In genomic region chr17:28903546-28903841, GRCh38 we compare ENCODE assay signal across 8 cellular contexts. TPM values are rescaled to one million over a fixed set of nuclear protein-coding genes. Genes with fewer than 3 reads are reported as not detected.
DNase-seq lines count a peak whose midpoint lies in the region; ATAC-seq, FAIRE-seq and TF ChIP-seq lines count a peak whose summit lies in the region.
"Not testable (repeated sequence)": the region's sequence is repeated elsewhere in the genome, so short reads cannot be mapped to it uniquely, and the experiment has no call there.

No MANE protein-coding gene starts in this region.

- POLR2A ChIA-PET in K562 (lab: Yijun Ruan, JAX), result interaction anchor here (0.8 to 2.4 kb wide), 2 partner anchors 12 to 177 kb away, joined by 3 to 9 read pairs; partner anchors contain the start of gene TLCD1

- CTCF ChIA-PET in K562 (lab: Yijun Ruan, JAX; ENCODE audit: low intra/inter-chr PET ratio), result interaction anchor here (2.4 kb wide), 1 partner anchor 177 kb away, joined by 14 read pairs; the partner anchor contains the start of gene TLCD1

- H3K4me1 ChIP-seq in BLaER1 (peaks cover 34% of the 10 kb centered on the region), K562 (replicated peaks in 1 of 2; ENCODE audit: control insufficient read depth in 2 of 2, insufficient read depth in 2 of 2, low read length in 2 of 2) (peaks cover 69 to 72% of the 10 kb centered on the region in 2 experiments)
- not testable (repeated sequence) for H3K4me1 ChIP-seq in cardiac muscle cell (ENCODE audit: low read depth)

- H3K4me3 Mint-ChIP-seq in HFFc6, result peak overlapping the region; percentile 60
- peak overlapping the region; percentile 39 for H3K4me3 Mint-ChIP-seq in activated T-cell treated with anti-CD3 and anti-CD28 coated beads, Interleukin-2, amount 50 U/mL, for 24 hours
- peak overlapping the region; percentile 82 to 89 (median 86) for H3K4me3 Mint-ChIP-seq in nephron
- H3K4me3 Mint-ChIP-seq in stimulated activated naive CD8-positive, alpha-beta T cell treated with anti-CD3 and anti-CD28 coated beads, Interleukin-15, Interleukin-2, amounts not matched to agents 100 ng/mL and 50 ng/mL, for 24 hours, result peak overlapping the region; percentile 61

- H3K4me3 ChIP-seq in BLaER1, K562, cardiac muscle cell: not testable (repeated sequence)
- H3K4me3 ChIP-seq in SK-N-MC, result peak overlapping the region; percentile 96

- not testable (repeated sequence) for BruUV-seq in K562 (replicated peaks; lab: Mats Ljungman, UMichigan)

- not testable (repeated sequence) for TF ChIP-seq CTCF in HFFc6 (IDR thresholded peaks at IDR 0.05); K562 (IDR thresholded peaks at IDR 0.05 in 2 of 3, conservative IDR thresholded peaks at IDR 0.05 in 1 of 3; ENCODE audit: insufficient read depth in 2 of 3, low read depth in 1 of 3, low read length in 3 of 3); cardiac muscle cell (IDR thresholded peaks at IDR 0.05; ENCODE audit: low read depth, low read length); nephron (IDR thresholded peaks at IDR 0.05; ENCODE audit: unreplicated experiment in 3 of 3)

- H3K9me3 ChIP-seq in BLaER1; SK-N-MC (ENCODE audit: low read depth, low read length); K562 (replicated peaks; ENCODE audit: control insufficient read depth, insufficient read depth, low read depth, low read length); cardiac muscle cell (ENCODE audit: low read depth): not testable (repeated sequence)

- intact Hi-C loops in K562 (cut with micrococcal nuclease), result loop anchor here (2.0 to 10.0 kb wide), 6 partner anchors 41 to 309 kb away; partner anchors contain the start of genes PHF12, SPAG5 and TLCD1

- H3K9ac ChIP-seq in BLaER1; SK-N-MC (ENCODE audit: insufficient read length): not testable (repeated sequence)
- 0 out of 4 replicates have a peak overlapping the region, but pooled peaks of 1 of the 2 experiments have one; percentile 28 for H3K9ac ChIP-seq in K562 (ENCODE audit: insufficient read depth in 1 of 2, low read depth in 2 of 2, low read length in 2 of 2)

- H2AFZ ChIP-seq in K562 (ENCODE audit: low read depth, low read length), result peak overlapping the region; percentile 89

- H3K27me3 Mint-ChIP-seq in HFFc6 (ENCODE audit: insufficient read depth); activated T-cell treated with anti-CD3 and anti-CD28 coated beads, Interleukin-2, amount 50 U/mL, for 24 hours; nephron (ENCODE audit: low read depth); stimulated activated naive CD8-positive, alpha-beta T cell treated with anti-CD3 and anti-CD28 coated beads, Interleukin-15, Interleukin-2, amounts not matched to agents 100 ng/mL and 50 ng/mL, for 24 hours: not testable (repeated sequence)

- TF ChIP-seq POLR2A in K562 (conservative IDR thresholded peaks at IDR 0.05), result not testable (repeated sequence)

- not testable (repeated sequence) for DNase-seq in HFFc6; SK-N-MC (ENCODE audit: low read depth, low spot score); activated T-cell treated with anti-CD3 and anti-CD28 coated beads, Interleukin-2, amount 50 U/mL, for 24 hours; K562 (ENCODE audit: extremely low read depth in 1 of 4, low spot score in 3 of 4); cardiac muscle cell (ENCODE audit: low read depth in 1 of 2, low spot score in 1 of 2)

- peak overlapping the region; percentile 89 for H3K4me2 ChIP-seq in BLaER1
- H3K4me2 ChIP-seq in K562 (ENCODE audit: insufficient read depth, low read length), result peak overlapping the region; percentile 92

- not testable (repeated sequence) for H3K9me3 Mint-ChIP-seq in HFFc6; activated T-cell treated with anti-CD3 and anti-CD28 coated beads, Interleukin-2, amount 50 U/mL, for 24 hours; nephron; stimulated activated naive CD8-positive, alpha-beta T cell treated with anti-CD3 and anti-CD28 coated beads, Interleukin-15, Interleukin-2, amounts not matched to agents 100 ng/mL and 50 ng/mL, for 24 hours

- not testable (repeated sequence) for H3K36me3 Mint-ChIP-seq in HFFc6 (ENCODE audit: low read depth)
- H3K36me3 Mint-ChIP-seq in activated T-cell treated with anti-CD3 and anti-CD28 coated beads, Interleukin-2, amount 50 U/mL, for 24 hours (ENCODE audit: low read depth), result peaks cover 69% of the 10 kb centered on the region
- H3K36me3 Mint-ChIP-seq in nephron (ENCODE audit: low read depth), result peaks cover 35% of the 10 kb centered on the region
- peaks cover 44% of the 10 kb centered on the region for H3K36me3 Mint-ChIP-seq in stimulated activated naive CD8-positive, alpha-beta T cell treated with anti-CD3 and anti-CD28 coated beads, Interleukin-15, Interleukin-2, amounts not matched to agents 100 ng/mL and 50 ng/mL, for 24 hours (ENCODE audit: low read depth)

- WGBS in K562 (ENCODE audit: insufficient coverage, low coverage, missing lambda C conversion rate), result 63% methylated on average over 5 of the region's 5 CpGs

- not testable (repeated sequence) for H3K27ac ChIP-seq in BLaER1, SK-N-MC
- H3K27ac ChIP-seq in K562 (ENCODE audit: extremely low read depth, low read depth, low read length) (peak overlapping the region; percentile 24; the same call in 2 of the 3 replicates), cardiac muscle cell (peak overlapping the region; percentile 50)

- peaks cover 36% of the 10 kb centered on the region for H3K79me2 ChIP-seq in K562 (ENCODE audit: control insufficient read depth, insufficient read depth, low read length)

- ATAC-seq in K562, result not testable (repeated sequence)

- H3K4me1 Mint-ChIP-seq in HFFc6 (ENCODE audit: low read depth) (peaks cover 20% of the 10 kb centered on the region), nephron (peaks cover 26% of the 10 kb centered on the region)
- H3K4me1 Mint-ChIP-seq in activated T-cell treated with anti-CD3 and anti-CD28 coated beads, Interleukin-2, amount 50 U/mL, for 24 hours (ENCODE audit: low read depth), result peaks cover 37% of the 10 kb centered on the region
- H3K4me1 Mint-ChIP-seq in stimulated activated naive CD8-positive, alpha-beta T cell treated with anti-CD3 and anti-CD28 coated beads, Interleukin-15, Interleukin-2, amounts not matched to agents 100 ng/mL and 50 ng/mL, for 24 hours (ENCODE audit: low read depth), result peaks cover 24% of the 10 kb centered on the region

- FAIRE-seq in K562 (lab: Jason Lieb, UNC), result not testable (repeated sequence)

- H3K27ac Mint-ChIP-seq in HFFc6, result not testable (repeated sequence)
- H3K27ac Mint-ChIP-seq in activated T-cell treated with anti-CD3 and anti-CD28 coated beads, Interleukin-2, amount 50 U/mL, for 24 hours, result peak overlapping the region; percentile 22
- peak overlapping the region in 2 of 3 experiments; percentile 70 to 83 for H3K27ac Mint-ChIP-seq in nephron
- H3K27ac Mint-ChIP-seq in stimulated activated naive CD8-positive, alpha-beta T cell treated with anti-CD3 and anti-CD28 coated beads, Interleukin-15, Interleukin-2, amounts not matched to agents 100 ng/mL and 50 ng/mL, for 24 hours, result peak overlapping the region; percentile 63

- in situ Hi-C loops in K562 (cut with MboI), result not testable (repeated sequence)

- not testable (repeated sequence) for TF ChIP-seq EP300 in K562 (IDR thresholded peaks at IDR 0.05; ENCODE audit: low read length)

- peaks cover 56% of the 10 kb centered on the region for H3K36me3 ChIP-seq in BLaER1
- peaks cover 37% of the 10 kb centered on the region for H3K36me3 ChIP-seq in SK-N-MC (ENCODE audit: insufficient read depth, low read length)
- H3K36me3 ChIP-seq in K562 (ENCODE audit: control insufficient read depth, insufficient read depth, low read length), result peaks cover 62% of the 10 kb centered on the region
- H3K36me3 ChIP-seq in cardiac muscle cell, result peaks cover 18% of the 10 kb centered on the region

- H3K27me3 ChIP-seq in BLaER1; K562 (ENCODE audit: control insufficient read depth in 2 of 2, insufficient read depth in 2 of 2, low read length in 2 of 2); cardiac muscle cell: not testable (repeated sequence)

- H3K9me1 ChIP-seq in K562 (ENCODE audit: control insufficient read depth, insufficient read depth, low read length), result not testable (repeated sequence)

- peaks cover 24% of the 10 kb centered on the region for H4K20me1 ChIP-seq in BLaER1
- not testable (repeated sequence) for H4K20me1 ChIP-seq in K562 (replicated peaks; ENCODE audit: control insufficient read depth, insufficient read depth, low read length)

- not testable (repeated sequence) for TF ChIP-seq RAD21 in K562 (CRISPR knock-in tag; conservative IDR thresholded peaks at IDR 0.05 in 1 of 2, IDR thresholded peaks at IDR 0.05 in 1 of 2)

RNA-seq across cellular contexts. Expression of gene DHRS13, which starts 0.6 kb away (rescaled TPM):
- total RNA-seq in HFFc6 (2021; fragmentation: NEBNext Ultra II Directional; extraction: Animal tissue kit (Norgen Biotek cat#: 25700)), result 1 to 10 TPM; 1.5 to 3.0 (median 2.2) TPM
- total RNA-seq in K562 (2011; cell fraction: chromatin; rRNA removed; ENCODE audit: low replicate concordance), result 64.4 and 82.9 TPM in 2 replicates
- 76.9 and 79.7 TPM in 2 replicates for total RNA-seq in K562 (2011; cell fraction: nucleolus; rRNA removed)
- total RNA-seq in K562 (2011; cell fraction: nucleoplasm; rRNA removed), result 79.7 and 82.1 TPM in 2 replicates
- 52.3 and 56.7 TPM in 2 replicates for total RNA-seq in K562 (2014; rRNA removed)
- 21.5 and 25.2 TPM in 2 replicates for total RNA-seq in K562 (2014; rRNA removed; fragmentation: Illumina TruSeq; extraction: Trizol)
- 31.2 and 33.5 TPM in 2 replicates for total RNA-seq in K562 (2015; rRNA removed; fragmentation: Illumina TruSeq; extraction: Trizol)
- 39.5 and 42.4 TPM in 2 replicates for total RNA-seq in K562 (2021)
- 26.9 and 36.3 TPM in 2 replicates for polyA plus RNA-seq in K562 (2011; rRNA removed)
- 40.5 and 70.4 TPM in 2 replicates for polyA plus RNA-seq in K562 (2011; cell fraction: cytosol; rRNA removed)
- 24.6 and 32.8 TPM in 2 replicates for polyA plus RNA-seq in K562 (2011; cell fraction: nucleus; rRNA removed)
- polyA plus RNA-seq in K562 (2012), result 19.4 and 24.0 TPM in 2 replicates
- polyA plus RNA-seq in K562 (2014; fragmentation: Illumina TruSeq; extraction: Trizol), result 30.2 and 32.3 TPM in 2 replicates
- under 1 TPM in 1 of 2 experiments, not detected in 1; 0.32 TPM for polyA plus RNA-seq in K562 (2014; fragmentation: Nextera tagmentation; extraction: Ambion mirVana)
- polyA plus RNA-seq in K562 (2014; rRNA removed), result 44.9 and 53.3 TPM in 2 replicates
- polyA minus RNA-seq in K562 (2011; rRNA and poly(A)+ RNA removed), result 25.0 and 26.0 TPM in 2 replicates
- 14.7 and 20.7 TPM in 2 replicates for polyA minus RNA-seq in K562 (2011; cell fraction: cytosol; rRNA and poly(A)+ RNA removed)
- polyA minus RNA-seq in K562 (2011; cell fraction: nucleus; rRNA and poly(A)+ RNA removed), result 16.6 and 16.9 TPM in 2 replicates
- 40.9 and 44.6 TPM in 2 replicates for total RNA-seq in cardiac muscle cell
- 28.1 and 35.4 TPM in 2 replicates for polyA plus RNA-seq in cardiac muscle cell

RNA-seq across cellular contexts. Expression of gene FLOT2, which starts 6.0 kb away (rescaled TPM):
- total RNA-seq in HFFc6 (2021; fragmentation: NEBNext Ultra II Directional; extraction: Animal tissue kit (Norgen Biotek cat#: 25700)), result 10 to 100 TPM; 46.7 to 85.7 (median 77.9) TPM
- 71.3 and 104 TPM in 2 replicates for total RNA-seq in K562 (2011; cell fraction: chromatin; rRNA removed; ENCODE audit: low replicate concordance)
- total RNA-seq in K562 (2011; cell fraction: nucleolus; rRNA removed), result 66.8 and 70.7 TPM in 2 replicates
- total RNA-seq in K562 (2011; cell fraction: nucleoplasm; rRNA removed), result 69.2 and 74.4 TPM in 2 replicates
- total RNA-seq in K562 (2014; rRNA removed) (41.7 and 47.7 TPM in 2 replicates), K562 (2014; rRNA removed; fragmentation: Illumina TruSeq; extraction: Trizol) (22.8 and 28.5 TPM in 2 replicates), K562 (2015; rRNA removed; fragmentation: Illumina TruSeq; extraction: Trizol) (38.1 and 40.6 TPM in 2 replicates), K562 (2021) (138 and 143 TPM in 2 replicates), cardiac muscle cell (102 and 110 TPM in 2 replicates)
- polyA plus RNA-seq in K562 (2011; rRNA removed) (90.8 and 99.7 TPM in 2 replicates), K562 (2014; fragmentation: Illumina TruSeq; extraction: Trizol) (87.8 and 95.5 TPM in 2 replicates), K562 (2014; fragmentation: Nextera tagmentation; extraction: Ambion mirVana) (10 to 100 TPM; 17.5 to 30.1 TPM), K562 (2014; rRNA removed) (72.2 and 72.7 TPM in 2 replicates), cardiac muscle cell (145 and 158 TPM in 2 replicates)
- polyA plus RNA-seq in K562 (2011; cell fraction: cytosol; rRNA removed), result 118 and 151 TPM in 2 replicates
- polyA plus RNA-seq in K562 (2011; cell fraction: nucleus; rRNA removed), result 86.5 and 110 TPM in 2 replicates
- 106 and 168 TPM in 2 replicates for polyA plus RNA-seq in K562 (2012)
- polyA minus RNA-seq in K562 (2011; rRNA and poly(A)+ RNA removed), result 114 and 143 TPM in 2 replicates
- 86.6 and 88.6 TPM in 2 replicates for polyA minus RNA-seq in K562 (2011; cell fraction: cytosol; rRNA and poly(A)+ RNA removed)
- 16.2 and 18.3 TPM in 2 replicates for polyA minus RNA-seq in K562 (2011; cell fraction: nucleus; rRNA and poly(A)+ RNA removed)

RNA-seq across cellular contexts. Expression of gene PHF12, which starts 47.8 kb away (rescaled TPM):
- total RNA-seq in HFFc6 (2021; fragmentation: NEBNext Ultra II Directional; extraction: Animal tissue kit (Norgen Biotek cat#: 25700)), result 10 to 100 TPM; 26.4 to 33.6 (median 29.8) TPM
- total RNA-seq in K562 (2011; cell fraction: chromatin; rRNA removed; ENCODE audit: low replicate concordance), result 126 and 135 TPM in 2 replicates
- total RNA-seq in K562 (2011; cell fraction: nucleolus; rRNA removed), result 70.4 and 78.8 TPM in 2 replicates
- total RNA-seq in K562 (2011; cell fraction: nucleoplasm; rRNA removed), result 90.9 and 130 TPM in 2 replicates
- total RNA-seq in K562 (2014; rRNA removed) (17.7 and 18.7 TPM in 2 replicates), K562 (2014; rRNA removed; fragmentation: Illumina TruSeq; extraction: Trizol) (8.2 and 8.3 TPM in 2 replicates), K562 (2015; rRNA removed; fragmentation: Illumina TruSeq; extraction: Trizol) (10.4 and 12.0 TPM in 2 replicates), K562 (2021) (24.0 and 31.3 TPM in 2 replicates), cardiac muscle cell (45.6 and 46.1 TPM in 2 replicates)
- polyA plus RNA-seq in K562 (2011; rRNA removed) (13.5 and 27.0 TPM in 2 replicates), K562 (2014; fragmentation: Illumina TruSeq; extraction: Trizol) (19.9 and 21.4 TPM in 2 replicates), K562 (2014; fragmentation: Nextera tagmentation; extraction: Ambion mirVana) (1 to 10 TPM in 1 of 2 experiments, under 1 TPM in 1; 0.82 to 1.1 TPM), K562 (2014; rRNA removed) (21.5 and 21.8 TPM in 2 replicates), cardiac muscle cell (11.6 and 17.9 TPM in 2 replicates)
- 17.1 and 19.2 TPM in 2 replicates for polyA plus RNA-seq in K562 (2011; cell fraction: cytosol; rRNA removed)
- polyA plus RNA-seq in K562 (2011; cell fraction: nucleus; rRNA removed), result 115 and 157 TPM in 2 replicates
- 27.6 and 28.9 TPM in 2 replicates for polyA plus RNA-seq in K562 (2012)
- polyA minus RNA-seq in K562 (2011; rRNA and poly(A)+ RNA removed), result 18.1 and 18.7 TPM in 2 replicates
- 12.2 and 15.7 TPM in 2 replicates for polyA minus RNA-seq in K562 (2011; cell fraction: cytosol; rRNA and poly(A)+ RNA removed)
- polyA minus RNA-seq in K562 (2011; cell fraction: nucleus; rRNA and poly(A)+ RNA removed), result 23.6 and 27.0 TPM in 2 replicates

RNA-seq across cellular contexts. Expression of gene ERAL1, which starts 48.7 kb away (rescaled TPM):
- total RNA-seq in HFFc6 (2021; fragmentation: NEBNext Ultra II Directional; extraction: Animal tissue kit (Norgen Biotek cat#: 25700)), result 10 to 100 TPM; 43.3 to 55.1 (median 46.1) TPM
- 47.5 and 136 TPM in 2 replicates for total RNA-seq in K562 (2011; cell fraction: chromatin; rRNA removed; ENCODE audit: low replicate concordance)
- 90.7 and 91.3 TPM in 2 replicates for total RNA-seq in K562 (2011; cell fraction: nucleolus; rRNA removed)
- total RNA-seq in K562 (2011; cell fraction: nucleoplasm; rRNA removed), result 66.9 and 68.4 TPM in 2 replicates
- 65.2 and 82.2 TPM in 2 replicates for total RNA-seq in K562 (2014; rRNA removed)
- 35.9 and 37.5 TPM in 2 replicates for total RNA-seq in K562 (2014; rRNA removed; fragmentation: Illumina TruSeq; extraction: Trizol)
- 42.2 and 44.8 TPM in 2 replicates for total RNA-seq in K562 (2015; rRNA removed; fragmentation: Illumina TruSeq; extraction: Trizol)
- total RNA-seq in K562 (2021), result 97.5 and 98.3 TPM in 2 replicates
- polyA plus RNA-seq in K562 (2011; rRNA removed), result 123 and 132 TPM in 2 replicates
- 145 and 255 TPM in 2 replicates for polyA plus RNA-seq in K562 (2011; cell fraction: cytosol; rRNA removed)
- polyA plus RNA-seq in K562 (2011; cell fraction: nucleus; rRNA removed), result 106 and 137 TPM in 2 replicates
- polyA plus RNA-seq in K562 (2012), result 90.4 and 103 TPM in 2 replicates
- polyA plus RNA-seq in K562 (2014; fragmentation: Illumina TruSeq; extraction: Trizol), result 143 and 149 TPM in 2 replicates
- 100 to 1,000 TPM; 306 to 351 TPM for polyA plus RNA-seq in K562 (2014; fragmentation: Nextera tagmentation; extraction: Ambion mirVana)
- polyA plus RNA-seq in K562 (2014; rRNA removed), result 106 and 135 TPM in 2 replicates
- 74.6 and 135 TPM in 2 replicates for polyA minus RNA-seq in K562 (2011; rRNA and poly(A)+ RNA removed)
- 72.4 and 111 TPM in 2 replicates for polyA minus RNA-seq in K562 (2011; cell fraction: cytosol; rRNA and poly(A)+ RNA removed)
- polyA minus RNA-seq in K562 (2011; cell fraction: nucleus; rRNA and poly(A)+ RNA removed), result 45.1 and 67.7 TPM in 2 replicates
- 32.3 and 44.3 TPM in 2 replicates for total RNA-seq in cardiac muscle cell
- polyA plus RNA-seq in cardiac muscle cell, result 75.2 and 77.1 TPM in 2 replicates

Comparison
In these comparisons a context has a peak if more than half of its experiments do, and no peak if none do; other contexts are left out.
1. RNA of gene DHRS13, which starts 0.6 kb away (total RNA-seq): 40.9 to 44.6 TPM in cardiac muscle cell and 21.5 to 82.9 TPM in K562; 1.5 to 3.0 TPM in HFFc6; every median in the first group is over 4 times any median in the second.
2. Peak in every context shown above with its lines, with median percentiles within 50 percentile points of each other: H3K4me3 Mint-ChIP-seq.